Comparison of ENCODE assay signal across 15 cellular contexts in the genomic region with DNA sequence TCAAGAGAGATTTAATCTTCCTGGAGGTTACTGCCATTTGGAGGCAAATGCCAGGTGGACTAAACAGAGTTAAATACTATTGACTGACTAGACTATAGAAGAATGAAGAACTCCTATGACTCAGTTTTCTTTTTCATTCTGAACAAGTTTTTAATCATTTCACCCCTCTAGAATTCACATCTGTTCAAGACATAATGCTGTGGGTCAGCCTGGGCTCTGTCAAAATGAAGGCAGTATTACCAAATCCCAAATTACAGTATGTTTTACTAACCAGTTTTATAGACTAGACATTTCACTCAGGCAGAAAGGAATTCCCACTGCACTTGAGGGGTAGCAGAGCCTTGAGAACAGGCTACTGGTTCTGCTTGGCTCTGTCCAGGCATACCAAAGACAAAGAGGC.
"Had no signal": no experiment of that assay in that cellular context is flagged by ENCODE, and none has a peak within 500 bp of the region (broad histone marks: within the 10 kb centered on the region; RNA-seq: fewer than 3 reads in every experiment).

No MANE protein-coding gene starts in this region.

- H3K9me3 ChIP-seq: adrenal gland, esophagus squamous epithelium, gastroesophageal sphincter, pancreas, stomach, uterus had no signal

- DNase-seq: activated CD4-positive, alpha-beta T cell treated with anti-CD3 and anti-CD28 coated beads, Interleukin-2, amount 10 ng/mL, durations not matched to agents 7 days and 5 days; activated CD8-positive, alpha-beta memory T cell treated with anti-CD3 and anti-CD28 coated beads for 24 hours; activated naive CD4-positive, alpha-beta T cell treated with anti-CD3 and anti-CD28 coated beads, Interleukin-2, amount 10 ng/mL, durations not matched to agents 7 days and 5 days; adrenal gland; esophagus squamous epithelium; kidney; left ventricle myocardium superior; pancreas; stomach; T-helper 17 cell; uterus had no signal

- H3K27ac ChIP-seq: adrenal gland, esophagus squamous epithelium, gastroesophageal sphincter, pancreas, skin epidermis, stomach, uterus had no signal

- H3K4me3 ChIP-seq: adrenal gland, esophagus squamous epithelium, gastroesophageal sphincter, pancreas, skin epidermis, stomach, uterus had no signal

- H3K27me3 ChIP-seq: adrenal gland, esophagus squamous epithelium, gastroesophageal sphincter, stomach, uterus had no signal

- H3K4me1 ChIP-seq: adrenal gland, esophagus squamous epithelium, gastroesophageal sphincter, pancreas, stomach, uterus had no signal

- H3K36me3 ChIP-seq: adrenal gland, esophagus squamous epithelium, gastroesophageal sphincter, pancreas, stomach, uterus had no signal

- ATAC-seq: activated T-helper 17 cell treated with anti-CD3 and anti-CD28 coated beads, Interleukin-2, amount 50 U/mL, for 72 hours; gastroesophageal sphincter; left ventricle myocardium superior; pancreas; T-helper 17 cell; WTC11 had no signal
